ENCODE assay signal across 26 cellular contexts in the genomic region with DNA sequence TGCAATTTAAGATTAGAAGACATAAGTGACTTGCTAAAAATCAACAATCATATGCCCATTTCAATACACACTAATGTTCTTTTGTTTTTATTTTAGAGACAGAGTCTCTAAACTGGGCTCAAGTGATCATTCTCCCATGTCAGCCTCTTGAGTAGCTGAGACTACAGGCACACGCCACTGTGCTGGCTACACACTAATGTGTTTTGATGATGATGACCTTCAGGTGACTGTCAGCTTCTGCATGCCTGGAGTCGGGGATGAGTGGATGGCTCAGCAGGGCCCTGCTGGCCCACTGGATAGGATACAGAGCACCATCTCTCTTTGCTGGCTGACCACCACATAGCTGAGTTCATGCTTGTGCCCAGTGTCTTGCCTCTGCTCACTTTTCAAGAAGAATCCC. TPM values are rescaled to one million over a fixed set of nuclear protein-coding genes. Genes with fewer than 3 reads are reported as not detected.
"Had no signal": no experiment of that assay in that cellular context is flagged by ENCODE, and none has a peak within 500 bp of the region (broad histone marks: within the 10 kb centered on the region; RNA-seq: fewer than 3 reads in every experiment).

No MANE protein-coding gene starts in this region.

- H3K9me3 Mint-ChIP-seq: stimulated activated effector memory CD8-positive, alpha-beta T cell treated with anti-CD3 and anti-CD28 coated beads, Interleukin-12 subunit alpha, Interleukin-12 subunit beta, amount 100 ng/mL, for 72 hours had no signal

- H3K27me3 ChIP-seq: colonic mucosa, hepatocyte, right lobe of liver, testis, transverse colon had no signal

- H3K4me3 Mint-ChIP-seq: endodermal cell; naive thymus-derived CD4-positive, alpha-beta T cell; nephron progenitor cell; stimulated activated effector memory CD8-positive, alpha-beta T cell treated with anti-CD3 and anti-CD28 coated beads, Interleukin-12 subunit alpha, Interleukin-12 subunit beta, amount 100 ng/mL, for 72 hours; stimulated activated naive CD8-positive, alpha-beta T cell treated with anti-CD3 and anti-CD28 coated beads, Interleukin-15, amount 100 ng/mL, for 72 hours had no signal

- H3K36me3 ChIP-seq: colonic mucosa, prostate gland, right lobe of liver, transverse colon had no signal

- ATAC-seq: left colon; left ventricle myocardium superior; naive thymus-derived CD4-positive, alpha-beta T cell; right lobe of liver; stimulated activated effector memory CD8-positive, alpha-beta T cell treated with anti-CD3 and anti-CD28 coated beads, Interleukin-12 subunit alpha, Interleukin-12 subunit beta, amount 100 ng/mL, for 72 hours; stimulated activated naive CD8-positive, alpha-beta T cell treated with anti-CD3 and anti-CD28 coated beads, Interleukin-15, amount 100 ng/mL, for 72 hours had no signal

- H3K4me1 ChIP-seq: colonic mucosa, foreskin keratinocyte, parathyroid adenoma, prostate gland, testis, transverse colon had no signal

- H3K79me2 ChIP-seq: hepatocyte, parathyroid adenoma had no signal

- H2AFZ ChIP-seq: hepatocyte, parathyroid adenoma had no signal

- H3K27me3 Mint-ChIP-seq: naive thymus-derived CD4-positive, alpha-beta T cell; stimulated activated naive CD8-positive, alpha-beta T cell treated with anti-CD3 and anti-CD28 coated beads, Interleukin-15, amount 100 ng/mL, for 72 hours had no signal

- DNase-seq: colonic mucosa; effector CD4-positive, alpha-beta T cell; endodermal cell; erythroblast; foreskin keratinocyte; head of caudate nucleus; kidney; left colon; left ventricle myocardium superior; mesendoderm; naive thymus-derived CD4-positive, alpha-beta T cell; nephron progenitor cell; right lobe of liver; stimulated activated CD4-positive, alpha-beta T cell treated with anti-CD3 and anti-CD28 coated beads, Interleukin-4, amount 100 ng/mL, for 1 hour; stimulated activated CD8-positive, alpha-beta memory T cell treated with anti-CD3 and anti-CD28 coated beads, Interleukin-4, amount 100 ng/mL, for 48 hours; stimulated activated naive CD8-positive, alpha-beta T cell treated with anti-CD3 and anti-CD28 coated beads, Interleukin-15, amount 100 ng/mL, for 72 hours; testis; transverse colon had no signal

- H3K4me3 ChIP-seq: colonic mucosa, hepatocyte, prostate gland, right lobe of liver, testis, transverse colon had no signal

- H3K36me3 Mint-ChIP-seq: stimulated activated effector memory CD8-positive, alpha-beta T cell treated with anti-CD3 and anti-CD28 coated beads, Interleukin-12 subunit alpha, Interleukin-12 subunit beta, amount 100 ng/mL, for 72 hours had no signal

- H3K27ac ChIP-seq: colonic mucosa, foreskin keratinocyte, hepatocyte, parathyroid adenoma, prostate gland, right lobe of liver, testis, transverse colon had no signal

- H3K4me1 Mint-ChIP-seq: endodermal cell; stimulated activated effector memory CD8-positive, alpha-beta T cell treated with anti-CD3 and anti-CD28 coated beads, Interleukin-12 subunit alpha, Interleukin-12 subunit beta, amount 100 ng/mL, for 72 hours had no signal

- H3K9ac ChIP-seq: parathyroid adenoma had no signal

- H3K9me3 ChIP-seq: colonic mucosa, prostate gland, right lobe of liver, testis, transverse colon had no signal

- H3K4me2 ChIP-seq: hepatocyte had no signal

- H3K27ac Mint-ChIP-seq: endodermal cell; naive thymus-derived CD4-positive, alpha-beta T cell; nephron progenitor cell; stimulated activated effector memory CD8-positive, alpha-beta T cell treated with anti-CD3 and anti-CD28 coated beads, Interleukin-12 subunit alpha, Interleukin-12 subunit beta, amount 100 ng/mL, for 72 hours; stimulated activated naive CD8-positive, alpha-beta T cell treated with anti-CD3 and anti-CD28 coated beads, Interleukin-15, amount 100 ng/mL, for 72 hours had no signal

RNA-seq across cellular contexts. Expression of a gene that starts 27.0 kb away (rescaled TPM):
- total RNA-seq: dermis microvascular lymphatic vessel endothelial cell, endothelial cell of umbilical vein, foreskin keratinocyte, lung microvascular endothelial cell, renal cortical epithelial cell had no signal
